ENCODE assay signal across 1 cellular context in genomic region chr6:114216789-114217467, GRCh38.
TF ChIP-seq lines count a peak whose summit lies in the region.

No MANE protein-coding gene starts in this region.

TF ChIP-seq in WTC11, 78 proteins besides CTCF, POLR2A, EP300 and RAD21 (continued from another document):
- no peak for TF ChIP-seq ZNF532 (CRISPR knock-in tag; IDR thresholded peaks at IDR 0.05; ENCODE audit: borderline replicate concordance)
